ENCODE assay signal across 34 cellular contexts in genomic region chr1:174401075-174401474, GRCh38. TPM values are rescaled to one million over a fixed set of nuclear protein-coding genes. Genes with fewer than 3 reads are reported as not detected.
"Had no signal": no experiment of that assay in that cellular context is flagged by ENCODE, and none has a peak within 500 bp of the region (broad histone marks: within the 10 kb centered on the region; RNA-seq: fewer than 3 reads in every experiment).

No MANE protein-coding gene starts in this region.

- H3K4me1 Mint-ChIP-seq: activated CD4-positive, alpha-beta T cell treated with anti-CD3 and anti-CD28 coated beads for 36 hours; activated naive CD4-positive, alpha-beta T cell treated with anti-CD3 and anti-CD28 coated beads, Interleukin-2, amount 50 U/mL, for 24 hours had no signal

- DNase-seq: activated CD4-positive, alpha-beta memory T cell treated with anti-CD3 and anti-CD28 coated beads for 36 hours; activated CD4-positive, alpha-beta T cell treated with anti-CD3 and anti-CD28 coated beads for 36 hours; activated CD4-positive, alpha-beta T cell treated with anti-CD3 and anti-CD28 coated beads, Interleukin-2, amount 10 ng/mL, durations not matched to agents 24 days and 14 days; activated CD4-positive, CD25-positive, alpha-beta regulatory T cell; activated CD4-positive, CD25-positive, alpha-beta regulatory T cell treated with anti-CD3 and anti-CD28 coated beads, Interleukin-2, amount 50 U/mL, for 72 hours; activated CD8-positive, alpha-beta memory T cell treated with anti-CD3 and anti-CD28 coated beads, Interleukin-2, amount 10 ng/mL, durations not matched to agents 7 days and 5 days; activated CD8-positive, alpha-beta memory T cell treated with anti-CD3 and anti-CD28 coated beads, Interleukin-2, amount 50 U/mL, for 4 hours; activated CD8-positive, alpha-beta T cell treated with anti-CD3 and anti-CD28 coated beads, Interleukin-2, amount 10 ng/mL, durations not matched to agents 7 days and 5 days; activated effector memory CD4-positive, alpha-beta T cell treated with anti-CD3 and anti-CD28 coated beads, Interleukin-2, amount 50 U/mL, for 16 hours; activated naive CD4-positive, alpha-beta T cell treated with anti-CD3 and anti-CD28 coated beads for 36 hours; activated naive CD8-positive, alpha-beta T cell treated with anti-CD3 and anti-CD28 coated beads for 36 hours; activated naive CD8-positive, alpha-beta T cell treated with anti-CD3 and anti-CD28 coated beads, Interleukin-2, amount 50 U/mL, for 24 hours; activated T-cell treated with anti-CD3 and anti-CD28 coated beads, Interleukin-2, amount 50 U/mL, for 1 hour; activated T-cell treated with anti-CD3 and anti-CD28 coated beads, Interleukin-2, amount 50 U/mL, for 48 hours; adrenal gland; amygdala; aorta; body of pancreas; caudate nucleus; cortex of kidney; dermis blood vessel endothelial cell; effector CD4-positive, alpha-beta T cell; effector memory CD8-positive, alpha-beta T cell; foreskin fibroblast; head of caudate nucleus; hippocampal formation; T-helper 9 cell had no signal

- FAIRE-seq: colon, endothelial cell of umbilical vein, frontal cortex had no signal

- ATAC-seq: activated CD4-positive, alpha-beta T cell treated with anti-CD3 and anti-CD28 coated beads for 36 hours; activated CD8-positive, alpha-beta memory T cell treated with anti-CD3 and anti-CD28 coated beads, Interleukin-2, amount 10 ng/mL, durations not matched to agents 7 days and 5 days; activated CD8-positive, alpha-beta T cell treated with anti-CD3 and anti-CD28 coated beads, Interleukin-2, amount 10 ng/mL, durations not matched to agents 7 days and 5 days; activated naive CD8-positive, alpha-beta T cell treated with anti-CD3 and anti-CD28 coated beads, Interleukin-2, amount 50 U/mL, for 24 hours; body of pancreas; effector memory CD8-positive, alpha-beta T cell had no signal

- H3K4me1 ChIP-seq: adrenal gland, body of pancreas had no signal

- H3K36me3 ChIP-seq: adrenal gland had no signal

- H3K4me3 ChIP-seq: adrenal gland, body of pancreas had no signal

- H3K27ac Mint-ChIP-seq: activated CD4-positive, alpha-beta memory T cell treated with anti-CD3 and anti-CD28 coated beads for 36 hours; activated CD4-positive, alpha-beta T cell treated with anti-CD3 and anti-CD28 coated beads for 36 hours; activated CD4-positive, alpha-beta T cell treated with anti-CD3 and anti-CD28 coated beads, Interleukin-2, amount 10 ng/mL, durations not matched to agents 24 days and 14 days; activated CD8-positive, alpha-beta memory T cell treated with anti-CD3 and anti-CD28 coated beads, Interleukin-2, amount 10 ng/mL, durations not matched to agents 7 days and 5 days; activated CD8-positive, alpha-beta T cell treated with anti-CD3 and anti-CD28 coated beads, Interleukin-2, amount 10 ng/mL, durations not matched to agents 7 days and 5 days; activated naive CD4-positive, alpha-beta T cell treated with anti-CD3 and anti-CD28 coated beads for 36 hours; activated naive CD4-positive, alpha-beta T cell treated with anti-CD3 and anti-CD28 coated beads, Interleukin-2, amount 50 U/mL, for 24 hours; activated naive CD8-positive, alpha-beta T cell treated with anti-CD3 and anti-CD28 coated beads for 36 hours; activated naive CD8-positive, alpha-beta T cell treated with anti-CD3 and anti-CD28 coated beads, Interleukin-2, amount 50 U/mL, for 24 hours; activated T-helper 1 cell treated with anti-CD3 and anti-CD28 coated beads, Interleukin-12 subunit alpha, Interleukin-12 subunit beta, Interleukin-2, Interleukin-4 antibody, amounts not matched to agents 30 ng/mL and 10 ng/mL and 1 ng/mL, durations not matched to agents 14 hours and 24 hours and 36 hours; activated T-helper 2 cell treated with anti-CD3 and anti-CD28 coated beads, Interferon-gamma antibody, Interleukin-2, Interleukin-4, amounts not matched to agents 10 μg/mL and 5 μg/mL and 100 μg/mL, durations not matched to agents 14 hours and 24 hours and 36 hours had no signal

- H3K27me3 Mint-ChIP-seq: activated CD4-positive, alpha-beta memory T cell treated with anti-CD3 and anti-CD28 coated beads for 36 hours; activated CD4-positive, alpha-beta T cell treated with anti-CD3 and anti-CD28 coated beads for 36 hours; activated CD4-positive, alpha-beta T cell treated with anti-CD3 and anti-CD28 coated beads, Interleukin-2, amount 10 ng/mL, durations not matched to agents 24 days and 14 days; activated CD8-positive, alpha-beta memory T cell treated with anti-CD3 and anti-CD28 coated beads, Interleukin-2, amount 10 ng/mL, durations not matched to agents 7 days and 5 days; activated naive CD4-positive, alpha-beta T cell treated with anti-CD3 and anti-CD28 coated beads, Interleukin-2, amount 50 U/mL, for 24 hours; activated naive CD8-positive, alpha-beta T cell treated with anti-CD3 and anti-CD28 coated beads for 36 hours; activated naive CD8-positive, alpha-beta T cell treated with anti-CD3 and anti-CD28 coated beads, Interleukin-2, amount 50 U/mL, for 24 hours; effector memory CD8-positive, alpha-beta T cell had no signal

- H3K27me3 ChIP-seq: adrenal gland, body of pancreas had no signal

- H3K9me3 Mint-ChIP-seq: activated naive CD4-positive, alpha-beta T cell treated with anti-CD3 and anti-CD28 coated beads for 36 hours; activated naive CD8-positive, alpha-beta T cell treated with anti-CD3 and anti-CD28 coated beads, Interleukin-2, amount 50 U/mL, for 24 hours; activated T-helper 2 cell treated with anti-CD3 and anti-CD28 coated beads, Interferon-gamma antibody, Interleukin-2, Interleukin-4, amounts not matched to agents 10 μg/mL and 5 μg/mL and 100 μg/mL, durations not matched to agents 14 hours and 24 hours and 36 hours; effector memory CD8-positive, alpha-beta T cell had no signal

- H3K27ac ChIP-seq: adrenal gland, body of pancreas, epithelial cell of prostate had no signal

- H3K4me3 Mint-ChIP-seq: activated CD4-positive, alpha-beta memory T cell treated with anti-CD3 and anti-CD28 coated beads for 36 hours; activated CD4-positive, alpha-beta T cell treated with anti-CD3 and anti-CD28 coated beads for 36 hours; activated CD4-positive, alpha-beta T cell treated with anti-CD3 and anti-CD28 coated beads, Interleukin-2, amount 10 ng/mL, durations not matched to agents 24 days and 14 days; activated CD8-positive, alpha-beta memory T cell treated with anti-CD3 and anti-CD28 coated beads, Interleukin-2, amount 10 ng/mL, durations not matched to agents 7 days and 5 days; activated CD8-positive, alpha-beta T cell treated with anti-CD3 and anti-CD28 coated beads, Interleukin-2, amount 10 ng/mL, durations not matched to agents 7 days and 5 days; activated naive CD4-positive, alpha-beta T cell treated with anti-CD3 and anti-CD28 coated beads for 36 hours; activated naive CD4-positive, alpha-beta T cell treated with anti-CD3 and anti-CD28 coated beads, Interleukin-2, amount 50 U/mL, for 24 hours; activated naive CD8-positive, alpha-beta T cell treated with anti-CD3 and anti-CD28 coated beads for 36 hours; activated naive CD8-positive, alpha-beta T cell treated with anti-CD3 and anti-CD28 coated beads, Interleukin-2, amount 50 U/mL, for 24 hours; activated T-helper 1 cell treated with anti-CD3 and anti-CD28 coated beads, Interleukin-12 subunit alpha, Interleukin-12 subunit beta, Interleukin-2, Interleukin-4 antibody, amounts not matched to agents 30 ng/mL and 10 ng/mL and 1 ng/mL, durations not matched to agents 14 hours and 24 hours and 36 hours; effector memory CD8-positive, alpha-beta T cell had no signal

- H3K9me3 ChIP-seq: adrenal gland, body of pancreas had no signal

RNA-seq across cellular contexts. Expression of gene GPR52, which starts 46.7 kb away (rescaled TPM):
- polyA plus RNA-seq: aorta had no signal
